12 cellular contexts compared by ENCODE assay signal in the genomic region with DNA sequence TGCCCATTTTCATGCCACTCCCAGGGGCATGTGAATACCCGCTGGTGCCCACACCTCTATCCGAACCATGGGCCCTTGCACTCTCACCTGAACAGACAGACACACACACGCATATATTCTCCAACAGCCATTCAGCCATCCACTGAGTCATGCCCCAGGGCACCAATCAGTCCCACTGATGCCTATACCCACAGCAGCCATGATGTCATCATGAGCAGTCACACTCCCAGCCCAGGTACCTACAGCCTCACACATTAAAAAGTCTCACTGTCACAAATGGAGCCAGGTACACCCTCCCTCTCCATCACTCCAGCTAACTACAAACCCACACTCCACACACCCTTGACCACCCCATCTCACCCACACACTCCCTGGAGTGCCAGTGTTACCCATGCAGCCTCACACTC. TPM values are rescaled to one million over a fixed set of nuclear protein-coding genes. Genes with fewer than 3 reads are reported as not detected.
A peak's percentile ranks its signal among the peaks of the same experiment; 100 is the strongest.
DNase-seq lines count a peak whose midpoint lies in the region; ATAC-seq and TF ChIP-seq lines count a peak whose summit lies in the region.
"Had no signal": no experiment of that assay in that cellular context is flagged by ENCODE, and none has a peak within 500 bp of the region (broad histone marks: within the 10 kb centered on the region; RNA-seq: fewer than 3 reads in every experiment).

No MANE protein-coding gene starts in this region.

- H3K36me3 Mint-ChIP-seq in activated T-cell treated with anti-CD3 and anti-CD28 coated beads, Interleukin-2, amount 50 U/mL, for 24 hours (ENCODE audit: low read depth), result peaks cover 93% of the 10 kb centered on the region

- H3K27me3 Mint-ChIP-seq in activated T-cell treated with anti-CD3 and anti-CD28 coated beads, Interleukin-2, amount 50 U/mL, for 24 hours, result no peaks in the 10 kb centered on the region

- H3K36me3 ChIP-seq in esophagus squamous epithelium, result peaks cover 0 to 73% (median 0%) of the 10 kb centered on the region in 3 donors

- 44 to 65% methylated on average over 3 of the region's 3 CpGs for WGBS in esophagus squamous epithelium, 2 donors

- no peak for TF ChIP-seq POLR2A in esophagus squamous epithelium (IDR thresholded peaks at IDR 0.05)

- H3K9me3 Mint-ChIP-seq in activated T-cell treated with anti-CD3 and anti-CD28 coated beads, Interleukin-2, amount 50 U/mL, for 24 hours, result no peaks in the 10 kb centered on the region

- no peak for TF ChIP-seq CTCF in esophagus squamous epithelium (IDR thresholded peaks at IDR 0.05)

- peak; percentile 82 for ATAC-seq in stimulated activated naive CD8-positive, alpha-beta T cell treated with anti-CD3 and anti-CD28 coated beads, Interleukin-15, Interleukin-2, amounts not matched to agents 100 U/mL and 50 U/mL, for 24 hours
- ATAC-seq in GM18858 (IDR thresholded peaks at IDR 0.05; ENCODE audit: unreplicated experiment) (no peak), GM19463 (IDR thresholded peaks at IDR 0.05; ENCODE audit: unreplicated experiment) (no peak)

- H3K4me1 Mint-ChIP-seq in activated T-cell treated with anti-CD3 and anti-CD28 coated beads, Interleukin-2, amount 50 U/mL, for 24 hours (ENCODE audit: low read depth), result peaks cover 91% of the 10 kb centered on the region

- H3K27ac Mint-ChIP-seq in activated T-cell treated with anti-CD3 and anti-CD28 coated beads, Interleukin-2, amount 50 U/mL, for 24 hours, result peak overlapping the region; percentile 97

- no peak overlapping the region for H3K4me3 ChIP-seq in esophagus squamous epithelium
- H3K4me3 ChIP-seq: lung had no signal

- H3K4me3 Mint-ChIP-seq in activated T-cell treated with anti-CD3 and anti-CD28 coated beads, Interleukin-2, amount 50 U/mL, for 24 hours, result no peak overlapping the region

- no peaks in the 10 kb centered on the region for H3K27me3 ChIP-seq in esophagus squamous epithelium

- peak overlapping the region; percentile 75 to 99 (median 85) for H3K27ac ChIP-seq in esophagus squamous epithelium

- intact Hi-C loops in esophagus squamous epithelium (cut with DNase I), result no loop called here

- peaks cover 57 to 92% (median 79%) of the 10 kb centered on the region in 3 donors for H3K4me1 ChIP-seq in esophagus squamous epithelium

- no peaks in the 10 kb centered on the region for H3K9me3 ChIP-seq in esophagus squamous epithelium

- DNase-seq in activated CD4-positive, alpha-beta T cell treated with anti-CD3 and anti-CD28 coated beads for 1 hour, result peak; percentile 46
- no peak for DNase-seq in activated CD4-positive, alpha-beta T cell treated with anti-CD3 and anti-CD28 coated beads, Interleukin-2, amount 50 U/mL, for 1 hour
- peak; percentile 58 for DNase-seq in activated T-cell treated with anti-CD3 and anti-CD28 coated beads, Interleukin-2, amount 50 U/mL, for 24 hours
- DNase-seq in esophagus squamous epithelium (lab: John Stamatoyannopoulos, UW), result no peak
- no peak for DNase-seq in stimulated activated naive CD8-positive, alpha-beta T cell treated with anti-CD3 and anti-CD28 coated beads, Interleukin-15, Interleukin-2, amounts not matched to agents 100 U/mL and 50 U/mL, for 24 hours
- no peak for DNase-seq in C1 segment of cervical spinal cord (lab: John Stamatoyannopoulos, UW)
- DNase-seq: NCI-H187, posterior cingulate gyrus, T1000 had no signal

RNA-seq across cellular contexts. Expression of gene VSIR, which starts 12.2 kb away (rescaled TPM):
- total RNA-seq in esophagus squamous epithelium, result 10 to 100 TPM; 34.1 to 51.7 (median 44.8) TPM

RNA-seq across cellular contexts. Expression of gene C10orf105, which starts 41.5 kb away (rescaled TPM):
- total RNA-seq in esophagus squamous epithelium, result under 1 TPM in 2 of 4 donors, not detected in 2; under 0.01 to 0.15 TPM

Comparison
In these comparisons a context has a peak if more than half of its experiments do, and no peak if none do; other contexts are left out.
1. DNase-seq: peak in activated CD4-positive, alpha-beta T cell treated with anti-CD3 and anti-CD28 coated beads for 1 hour (single experiment) and activated T-cell treated with anti-CD3 and anti-CD28 coated beads, Interleukin-2, amount 50 U/mL, for 24 hours (single experiment); none in activated CD4-positive, alpha-beta T cell treated with anti-CD3 and anti-CD28 coated beads, Interleukin-2, amount 50 U/mL, for 1 hour (single experiment), esophagus squamous epithelium (single experiment), stimulated activated naive CD8-positive, alpha-beta T cell treated with anti-CD3 and anti-CD28 coated beads, Interleukin-15, Interleukin-2, amounts not matched to agents 100 U/mL and 50 U/mL, for 24 hours (single experiment) and C1 segment of cervical spinal cord (0 of 14).